ENCODE assay signal across 1 cellular context in the genomic region with DNA sequence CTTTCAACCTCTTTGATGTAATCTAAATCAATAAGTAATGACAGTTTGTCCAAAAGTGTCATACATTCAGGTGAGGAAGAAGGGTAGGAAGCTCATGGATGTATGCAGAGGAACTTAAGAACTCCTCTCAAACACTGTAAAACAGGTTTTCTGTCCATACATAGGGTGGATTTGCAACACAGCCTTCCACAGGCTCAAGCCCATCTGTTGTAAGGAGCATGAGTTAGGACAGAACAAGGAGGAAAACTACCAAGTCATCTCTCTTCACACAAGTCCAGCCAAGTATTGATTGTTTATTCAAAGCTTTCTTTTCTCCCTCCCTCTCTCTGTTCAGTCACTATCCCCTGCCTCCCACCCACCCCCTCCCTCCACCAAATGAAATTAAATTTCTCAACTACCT.
TF ChIP-seq lines count a peak whose summit lies in the region.

No MANE protein-coding gene starts in this region.

TF ChIP-seq in K562, 482 proteins besides CTCF, POLR2A, EP300 and RAD21 (continued from another document):
- no peak for TF ChIP-seq ZNF407 (IDR thresholded peaks at IDR 0.05; ENCODE audit: low read depth)
- no peak for TF ChIP-seq CCAR2 (IDR thresholded peaks at IDR 0.05; ENCODE audit: low read depth, low read length)
- TF ChIP-seq PHB (CRISPR knock-in tag; IDR thresholded peaks at IDR 0.05): no peak
- no peak for TF ChIP-seq CHD4 (IDR thresholded peaks at IDR 0.05; ENCODE audit: insufficient read depth, insufficient replicate concordance, low read depth, low read length, poor library complexity, severe bottlenecking)
- no peak for TF ChIP-seq PHF20 (IDR thresholded peaks at IDR 0.05; ENCODE audit: partially characterized antibody)
- TF ChIP-seq, protein P1, sequence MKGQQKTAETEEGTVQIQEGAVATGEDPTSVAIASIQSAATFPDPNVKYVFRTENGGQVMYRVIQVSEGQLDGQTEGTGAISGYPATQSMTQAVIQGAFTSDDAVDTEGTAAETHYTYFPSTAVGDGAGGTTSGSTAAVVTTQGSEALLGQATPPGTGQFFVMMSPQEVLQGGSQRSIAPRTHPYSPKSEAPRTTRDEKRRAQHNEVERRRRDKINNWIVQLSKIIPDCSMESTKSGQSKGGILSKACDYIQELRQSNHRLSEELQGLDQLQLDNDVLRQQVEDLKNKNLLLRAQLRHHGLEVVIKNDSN (CRISPR knock-in tag; IDR thresholded peaks at IDR 0.05): no peak
- TF ChIP-seq, protein P2, sequence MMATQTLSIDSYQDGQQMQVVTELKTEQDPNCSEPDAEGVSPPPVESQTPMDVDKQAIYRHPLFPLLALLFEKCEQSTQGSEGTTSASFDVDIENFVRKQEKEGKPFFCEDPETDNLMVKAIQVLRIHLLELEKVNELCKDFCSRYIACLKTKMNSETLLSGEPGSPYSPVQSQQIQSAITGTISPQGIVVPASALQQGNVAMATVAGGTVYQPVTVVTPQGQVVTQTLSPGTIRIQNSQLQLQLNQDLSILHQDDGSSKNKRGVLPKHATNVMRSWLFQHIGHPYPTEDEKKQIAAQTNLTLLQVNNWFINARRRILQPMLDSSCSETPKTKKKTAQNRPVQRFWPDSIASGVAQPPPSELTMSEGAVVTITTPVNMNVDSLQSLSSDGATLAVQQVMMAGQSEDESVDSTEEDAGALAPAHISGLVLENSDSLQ (IDR thresholded peaks at IDR 0.05): no peak
TF ChIP-seq in K562: peak in this region for 9.
